Comparison of ENCODE assay signal across 10 cellular contexts in the genomic region with DNA sequence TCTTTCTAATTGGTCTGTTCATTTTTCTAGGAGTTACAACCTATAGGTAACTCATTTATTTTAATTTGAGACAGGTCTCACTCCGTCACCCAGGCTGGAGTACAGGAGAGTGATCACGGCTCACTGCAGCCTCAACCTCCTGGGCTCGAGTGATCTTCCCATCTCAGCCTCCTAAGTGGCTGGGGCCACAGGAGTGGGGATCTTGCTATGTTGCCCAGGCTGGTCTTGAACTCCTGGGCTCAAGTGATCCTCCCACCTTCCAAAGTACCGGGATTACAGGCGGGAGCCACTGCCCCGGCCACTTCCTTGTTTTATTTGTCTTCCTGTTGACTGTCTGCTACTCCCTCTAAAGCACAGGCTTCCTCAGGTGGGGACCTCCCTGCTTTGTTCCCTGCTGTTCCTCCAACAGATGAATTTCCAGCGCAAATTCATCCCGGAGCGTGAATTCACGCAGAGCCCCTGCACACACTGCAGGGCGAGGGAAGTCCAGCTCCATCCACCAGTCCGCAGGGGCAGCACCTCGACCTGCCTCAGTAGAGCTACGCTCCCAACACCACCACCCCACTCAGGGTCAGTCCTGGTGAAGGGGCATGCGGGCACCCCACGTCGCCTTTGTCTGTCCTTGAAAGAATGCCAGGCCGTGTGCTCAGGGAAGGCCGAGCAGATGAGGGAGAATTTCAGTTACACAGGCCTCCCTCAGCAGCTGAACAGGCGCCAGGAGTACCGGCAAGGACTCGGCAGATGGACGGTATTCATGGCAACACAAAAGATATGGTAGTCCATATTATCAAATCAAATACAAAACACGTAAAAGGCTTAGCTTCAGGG. TPM values are rescaled to one million over a fixed set of nuclear protein-coding genes. Genes with fewer than 3 reads are reported as not detected.
DNase-seq lines count a peak whose midpoint lies in the region; ATAC-seq and TF ChIP-seq lines count a peak whose summit lies in the region.
"Had no signal": no experiment of that assay in that cellular context is flagged by ENCODE, and none has a peak within 500 bp of the region (broad histone marks: within the 10 kb centered on the region; RNA-seq: fewer than 3 reads in every experiment).

No MANE protein-coding gene starts in this region.

- H3K27me3 Mint-ChIP-seq in activated T-helper 1 cell treated with anti-CD3 and anti-CD28 coated beads, Interleukin-12 subunit alpha, Interleukin-12 subunit beta, Interleukin-2, Interleukin-4 antibody, amounts not matched to agents 30 ng/mL and 10 ng/mL and 1 ng/mL, durations not matched to agents 14 hours and 24 hours and 36 hours (ENCODE audit: insufficient read depth): no peaks in the 10 kb centered on the region

- H4K20me1 ChIP-seq in BLaER1 treated with 17β-estradiol and CSF1 and Interleukin-3, amounts not matched to agents 10 nM and 100 nM: peaks cover 63 to 100% (median 100%) of the 10 kb centered on the region in 11 experiments; a peak in 21 of 22 replicates
- H4K20me1 ChIP-seq in MM.1S (ENCODE audit: insufficient read depth, low read length): peaks cover 13% of the 10 kb centered on the region

- peaks cover 18% of the 10 kb centered on the region for H3F3A ChIP-seq in MM.1S (ENCODE audit: insufficient read depth, low read length)

- peaks cover 0 to 35% (median 0%) of the 10 kb centered on the region in 11 experiments; a peak in 6 of 22 replicates for H3K27me3 ChIP-seq in BLaER1 treated with 17β-estradiol and CSF1 and Interleukin-3, amounts not matched to agents 10 nM and 100 nM
- H3K27me3 ChIP-seq in MM.1S (replicated peaks; ENCODE audit: insufficient read depth, low read length) (no peaks in the 10 kb centered on the region), gastroesophageal sphincter (no peaks in the 10 kb centered on the region)

- peaks cover 20% of the 10 kb centered on the region for H3K36me3 Mint-ChIP-seq in activated T-helper 1 cell treated with anti-CD3 and anti-CD28 coated beads, Interleukin-12 subunit alpha, Interleukin-12 subunit beta, Interleukin-2, Interleukin-4 antibody, amounts not matched to agents 30 ng/mL and 10 ng/mL and 1 ng/mL, durations not matched to agents 14 hours and 24 hours and 36 hours (ENCODE audit: low read depth)

- no peak overlapping the region for H2AFZ ChIP-seq in MM.1S (ENCODE audit: low read length)

- TF ChIP-seq CTCF in MM.1S (IDR thresholded peaks at IDR 0.05; ENCODE audit: low read length): no peak
- no peak for TF ChIP-seq CTCF in gastroesophageal sphincter (IDR thresholded peaks at IDR 0.05)

- no peak for TF ChIP-seq EP300 in gastroesophageal sphincter (IDR thresholded peaks at IDR 0.05)

- no peaks in the 10 kb centered on the region for H3K9me2 ChIP-seq in MM.1S (replicated peaks; ENCODE audit: insufficient read depth, low read length)

- intact Hi-C loops in activated T-helper 1 cell treated with anti-CD3 and anti-CD28 coated beads, Interleukin-12 subunit alpha, Interleukin-12 subunit beta, Interleukin-2, Interleukin-4 antibody, amounts not matched to agents 30 ng/mL and 10 ng/mL and 1 ng/mL, durations not matched to agents 14 hours and 24 hours and 36 hours (cut with micrococcal nuclease): no loop called here

- H3K9me3 ChIP-seq in BLaER1 treated with 17β-estradiol and CSF1 and Interleukin-3, amounts not matched to agents 10 nM and 100 nM (replicated peaks in 1 of 11): no peaks in the 10 kb centered on the region
- no peaks in the 10 kb centered on the region for H3K9me3 ChIP-seq in MM.1S (replicated peaks; ENCODE audit: insufficient read depth, low read length)
- H3K9me3 ChIP-seq in gastroesophageal sphincter: no peaks in the 10 kb centered on the region
- H3K9me3 ChIP-seq: HAP-1 had no signal

- TF ChIP-seq POLR2A in gastroesophageal sphincter (IDR thresholded peaks at IDR 0.05): no peak

- H3K27ac Mint-ChIP-seq in activated T-helper 1 cell treated with anti-CD3 and anti-CD28 coated beads, Interleukin-12 subunit alpha, Interleukin-12 subunit beta, Interleukin-2, Interleukin-4 antibody, amounts not matched to agents 30 ng/mL and 10 ng/mL and 1 ng/mL, durations not matched to agents 14 hours and 24 hours and 36 hours: no peak overlapping the region

- ATAC-seq in gastroesophageal sphincter: peak; percentile 34
- no peak for ATAC-seq in HG03039 (IDR thresholded peaks at IDR 0.05; ENCODE audit: unreplicated experiment)
- ATAC-seq: sciatic nerve had no signal

- peaks cover 91% of the 10 kb centered on the region for H3K79me2 ChIP-seq in MM.1S (ENCODE audit: low read length)

- peaks cover 8 to 47% (median 32%) of the 10 kb centered on the region in 11 experiments; a peak in 20 of 22 replicates for H3K36me3 ChIP-seq in BLaER1 treated with 17β-estradiol and CSF1 and Interleukin-3, amounts not matched to agents 10 nM and 100 nM
- H3K36me3 ChIP-seq in MM.1S (replicated peaks; ENCODE audit: insufficient read depth, low read length) (no peaks in the 10 kb centered on the region), gastroesophageal sphincter (peaks cover 0 to 32% of the 10 kb centered on the region in 2 donors)

- peak overlapping the region; percentile 70 to 100 (median 95) for H3K4me2 ChIP-seq in BLaER1 treated with 17β-estradiol and CSF1 and Interleukin-3, amounts not matched to agents 10 nM and 100 nM
- peak overlapping the region; percentile 38; the same call in 1 of the 2 replicates for H3K4me2 ChIP-seq in MM.1S (ENCODE audit: low read depth, low read length)

- DNase-seq in MM.1S: no peak
- peak; percentile 86 for DNase-seq in NCI-H774 (lab: John Stamatoyannopoulos, UW)
- DNase-seq in activated T-helper 1 cell treated with anti-CD3 and anti-CD28 coated beads, Interleukin-12 subunit alpha, Interleukin-12 subunit beta, Interleukin-2, Interleukin-4 antibody, amounts not matched to agents 30 ng/mL and 10 ng/mL and 1 ng/mL, durations not matched to agents 14 hours and 24 hours and 36 hours (ENCODE audit: low spot score): no peak
- DNase-seq in HPDE6-E6E7 (ENCODE audit: extremely low spot score): no peak
- no peak for DNase-seq in ACHN

- peak overlapping the region in 5 of 11 experiments; percentile 6 to 57 (median 52); a peak in 9 of 22 replicates for H3K27ac ChIP-seq in BLaER1 treated with 17β-estradiol and CSF1 and Interleukin-3, amounts not matched to agents 10 nM and 100 nM
- H3K27ac ChIP-seq in MM.1S (ENCODE audit: low read length) (no peak overlapping the region), gastroesophageal sphincter (no peak overlapping the region)

- H3K4me1 ChIP-seq in BLaER1 treated with 17β-estradiol and CSF1 and Interleukin-3, amounts not matched to agents 10 nM and 100 nM: peaks cover 61 to 100% (median 100%) of the 10 kb centered on the region in 10 experiments
- H3K4me1 ChIP-seq in MM.1S (ENCODE audit: low read length) (peaks cover 34% of the 10 kb centered on the region), gastroesophageal sphincter (peaks cover 0 to 38% (median 1%) of the 10 kb centered on the region in 3 donors)

- H3K4me3 Mint-ChIP-seq in activated T-helper 1 cell treated with anti-CD3 and anti-CD28 coated beads, Interleukin-12 subunit alpha, Interleukin-12 subunit beta, Interleukin-2, Interleukin-4 antibody, amounts not matched to agents 30 ng/mL and 10 ng/mL and 1 ng/mL, durations not matched to agents 14 hours and 24 hours and 36 hours: no peak overlapping the region

- H3K9ac ChIP-seq in BLaER1 treated with 17β-estradiol and CSF1 and Interleukin-3, amounts not matched to agents 10 nM and 100 nM: peak overlapping the region in 6 of 11 experiments; percentile 6 to 66 (median 52); a peak in 11 of 22 replicates
- H3K9ac ChIP-seq in MM.1S (ENCODE audit: low read length): no peak overlapping the region

- 50 to 69% methylated on average over 4 to 5 of the region's 24 CpGs for WGBS in gastroesophageal sphincter (ENCODE audit: low coverage in 1 of 2), 2 donors

- H3K9me3 Mint-ChIP-seq in activated T-helper 1 cell treated with anti-CD3 and anti-CD28 coated beads, Interleukin-12 subunit alpha, Interleukin-12 subunit beta, Interleukin-2, Interleukin-4 antibody, amounts not matched to agents 30 ng/mL and 10 ng/mL and 1 ng/mL, durations not matched to agents 14 hours and 24 hours and 36 hours: no peaks in the 10 kb centered on the region

- peak overlapping the region in 4 of 10 experiments; percentile 20 to 53 (median 30); a peak in 5 of 20 replicates for H3K4me3 ChIP-seq in BLaER1 treated with 17β-estradiol and CSF1 and Interleukin-3, amounts not matched to agents 10 nM and 100 nM
- H3K4me3 ChIP-seq in MM.1S (ENCODE audit: low read length): no peak overlapping the region
- H3K4me3 ChIP-seq in gastroesophageal sphincter: no peak overlapping the region
- H3K4me3 ChIP-seq: HAP-1 had no signal

- H3K4me1 Mint-ChIP-seq in activated T-helper 1 cell treated with anti-CD3 and anti-CD28 coated beads, Interleukin-12 subunit alpha, Interleukin-12 subunit beta, Interleukin-2, Interleukin-4 antibody, amounts not matched to agents 30 ng/mL and 10 ng/mL and 1 ng/mL, durations not matched to agents 14 hours and 24 hours and 36 hours (ENCODE audit: low read depth): peaks cover 17% of the 10 kb centered on the region

- in situ Hi-C loops in ACHN (cut with HindIII; ENCODE audit: low pct_ligation_motif_present, low pct_unique_long_range_greater_than_20kb, low sequenced_read_pairs): no loop called here

RNA-seq across cellular contexts. Expression of gene QSOX2, which starts 6.3 kb away (rescaled TPM):
- total RNA-seq in gastroesophageal sphincter: 1 to 10 TPM; 3.4 to 7.2 (median 5.2) TPM
- 27.9 and 28.6 TPM in 2 replicates for total RNA-seq in activated T-helper 1 cell treated with anti-CD3 and anti-CD28 coated beads, Interleukin-12 subunit alpha, Interleukin-12 subunit beta, Interleukin-2, Interleukin-4 antibody, amounts not matched to agents 30 ng/mL and 10 ng/mL and 1 ng/mL, durations not matched to agents 14 hours and 24 hours and 36 hours

RNA-seq across cellular contexts. Expression of gene LHX3, which starts 34.4 kb away (rescaled TPM):
- not detected for total RNA-seq in gastroesophageal sphincter
- not detected in 2 replicates for total RNA-seq in activated T-helper 1 cell treated with anti-CD3 and anti-CD28 coated beads, Interleukin-12 subunit alpha, Interleukin-12 subunit beta, Interleukin-2, Interleukin-4 antibody, amounts not matched to agents 30 ng/mL and 10 ng/mL and 1 ng/mL, durations not matched to agents 14 hours and 24 hours and 36 hours
- total RNA-seq: sciatic nerve had no signal
